Comparison of ENCODE assay signal across 1 cellular context in the genomic region with DNA sequence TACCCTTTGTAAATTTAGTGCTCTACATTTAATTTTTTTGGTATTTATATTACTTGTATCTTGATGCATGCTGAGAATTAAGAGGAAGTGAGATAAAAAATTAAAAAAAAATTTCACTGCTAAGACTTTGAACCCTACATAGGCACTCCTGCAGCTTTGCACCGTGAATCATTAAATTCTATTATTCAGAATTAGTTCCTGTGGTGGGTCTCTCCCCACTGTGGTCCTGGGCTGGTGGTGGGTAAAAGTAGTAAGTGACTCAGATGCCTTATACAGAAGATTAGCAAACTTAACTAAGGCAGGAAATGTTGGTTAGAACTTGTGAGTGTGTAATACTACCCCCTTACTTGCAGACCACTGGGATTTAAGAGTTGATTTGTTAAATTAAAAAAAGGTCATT.
TF ChIP-seq lines count a peak whose summit lies in the region.

No MANE protein-coding gene starts in this region.

TF ChIP-seq in HepG2, 621 proteins besides CTCF, POLR2A, EP300 and RAD21 (continued from another document):
- TF ChIP-seq YEATS4 (CRISPR knock-in tag; IDR thresholded peaks at IDR 0.05; ENCODE audit: borderline replicate concordance), result no peak
- no peak for TF ChIP-seq ZNF350 (CRISPR knock-in tag; IDR thresholded peaks at IDR 0.05; ENCODE audit: borderline replicate concordance, low read depth)
- TF ChIP-seq, protein P1, sequence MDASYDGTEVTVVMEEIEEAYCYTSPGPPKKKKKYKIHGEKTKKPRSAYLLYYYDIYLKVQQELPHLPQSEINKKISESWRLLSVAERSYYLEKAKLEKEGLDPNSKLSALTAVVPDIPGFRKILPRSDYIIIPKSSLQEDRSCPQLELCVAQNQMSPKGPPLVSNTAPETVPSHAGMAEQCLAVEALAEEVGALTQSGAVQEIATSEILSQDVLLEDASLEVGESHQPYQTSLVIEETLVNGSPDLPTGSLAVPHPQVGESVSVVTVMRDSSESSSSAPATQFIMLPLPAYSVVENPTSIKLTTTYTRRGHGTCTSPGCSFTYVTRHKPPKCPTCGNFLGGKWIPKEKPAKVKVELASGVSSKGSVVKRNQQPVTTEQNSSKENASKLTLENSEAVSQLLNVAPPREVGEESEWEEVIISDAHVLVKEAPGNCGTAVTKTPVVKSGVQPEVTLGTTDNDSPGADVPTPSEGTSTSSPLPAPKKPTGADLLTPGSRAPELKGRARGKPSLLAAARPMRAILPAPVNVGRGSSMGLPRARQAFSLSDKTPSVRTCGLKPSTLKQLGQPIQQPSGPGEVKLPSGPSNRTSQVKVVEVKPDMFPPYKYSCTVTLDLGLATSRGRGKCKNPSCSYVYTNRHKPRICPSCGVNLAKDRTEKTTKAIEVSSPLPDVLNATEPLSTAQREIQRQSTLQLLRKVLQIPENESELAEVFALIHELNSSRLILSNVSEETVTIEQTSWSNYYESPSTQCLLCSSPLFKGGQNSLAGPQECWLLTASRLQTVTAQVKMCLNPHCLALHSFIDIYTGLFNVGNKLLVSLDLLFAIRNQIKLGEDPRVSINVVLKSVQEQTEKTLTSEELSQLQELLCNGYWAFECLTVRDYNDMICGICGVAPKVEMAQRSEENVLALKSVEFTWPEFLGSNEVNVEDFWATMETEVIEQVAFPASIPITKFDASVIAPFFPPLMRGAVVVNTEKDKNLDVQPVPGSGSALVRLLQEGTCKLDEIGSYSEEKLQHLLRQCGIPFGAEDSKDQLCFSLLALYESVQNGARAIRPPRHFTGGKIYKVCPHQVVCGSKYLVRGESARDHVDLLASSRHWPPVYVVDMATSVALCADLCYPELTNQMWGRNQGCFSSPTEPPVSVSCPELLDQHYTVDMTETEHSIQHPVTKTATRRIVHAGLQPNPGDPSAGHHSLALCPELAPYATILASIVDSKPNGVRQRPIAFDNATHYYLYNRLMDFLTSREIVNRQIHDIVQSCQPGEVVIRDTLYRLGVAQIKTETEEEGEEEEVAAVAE (CRISPR knock-in tag; IDR thresholded peaks at IDR 0.05; ENCODE audit: borderline replicate concordance), result no peak
- TF ChIP-seq, protein P2, sequence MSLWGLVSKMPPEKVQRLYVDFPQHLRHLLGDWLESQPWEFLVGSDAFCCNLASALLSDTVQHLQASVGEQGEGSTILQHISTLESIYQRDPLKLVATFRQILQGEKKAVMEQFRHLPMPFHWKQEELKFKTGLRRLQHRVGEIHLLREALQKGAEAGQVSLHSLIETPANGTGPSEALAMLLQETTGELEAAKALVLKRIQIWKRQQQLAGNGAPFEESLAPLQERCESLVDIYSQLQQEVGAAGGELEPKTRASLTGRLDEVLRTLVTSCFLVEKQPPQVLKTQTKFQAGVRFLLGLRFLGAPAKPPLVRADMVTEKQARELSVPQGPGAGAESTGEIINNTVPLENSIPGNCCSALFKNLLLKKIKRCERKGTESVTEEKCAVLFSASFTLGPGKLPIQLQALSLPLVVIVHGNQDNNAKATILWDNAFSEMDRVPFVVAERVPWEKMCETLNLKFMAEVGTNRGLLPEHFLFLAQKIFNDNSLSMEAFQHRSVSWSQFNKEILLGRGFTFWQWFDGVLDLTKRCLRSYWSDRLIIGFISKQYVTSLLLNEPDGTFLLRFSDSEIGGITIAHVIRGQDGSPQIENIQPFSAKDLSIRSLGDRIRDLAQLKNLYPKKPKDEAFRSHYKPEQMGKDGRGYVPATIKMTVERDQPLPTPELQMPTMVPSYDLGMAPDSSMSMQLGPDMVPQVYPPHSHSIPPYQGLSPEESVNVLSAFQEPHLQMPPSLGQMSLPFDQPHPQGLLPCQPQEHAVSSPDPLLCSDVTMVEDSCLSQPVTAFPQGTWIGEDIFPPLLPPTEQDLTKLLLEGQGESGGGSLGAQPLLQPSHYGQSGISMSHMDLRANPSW (CRISPR knock-in tag; IDR thresholded peaks at IDR 0.05; ENCODE audit: borderline replicate concordance), result no peak
- TF ChIP-seq RAD51 (IDR thresholded peaks at IDR 0.05; ENCODE audit: borderline replicate concordance), result no peak
- TF ChIP-seq PITX1 (CRISPR knock-in tag; IDR thresholded peaks at IDR 0.05), result no peak
- TF ChIP-seq RBAK (CRISPR knock-in tag; IDR thresholded peaks at IDR 0.05), result no peak
- TF ChIP-seq SALL1 (CRISPR knock-in tag; IDR thresholded peaks at IDR 0.05), result no peak
- TF ChIP-seq PPARG (CRISPR knock-in tag; conservative IDR thresholded peaks at IDR 0.05), result no peak
- TF ChIP-seq SALL2 (CRISPR knock-in tag; IDR thresholded peaks at IDR 0.05), result no peak
